ENCODE assay signal across 20 cellular contexts in genomic region chr18:9038277-9038871, GRCh38.
DNase-seq lines count a peak whose midpoint lies in the region; ATAC-seq, FAIRE-seq and TF ChIP-seq lines count a peak whose summit lies in the region.
"Had no signal": no experiment of that assay in that cellular context is flagged by ENCODE, and none has a peak within 500 bp of the region (broad histone marks: within the 10 kb centered on the region; RNA-seq: fewer than 3 reads in every experiment).

No MANE protein-coding gene starts in this region.

- no peaks in the 10 kb centered on the region for H3K79me2 ChIP-seq in GM23248 (ENCODE audit: insufficient read depth)
- no peaks in the 10 kb centered on the region for H3K79me2 ChIP-seq in astrocyte (ENCODE audit: insufficient read depth, low read length)
- no peaks in the 10 kb centered on the region for H3K79me2 ChIP-seq in osteoblast (ENCODE audit: insufficient read depth, low read length)

- TF ChIP-seq CTCF in astrocyte (IDR thresholded peaks at IDR 0.05; ENCODE audit: insufficient read depth, low read depth, low read length) (no peak), osteoblast (IDR thresholded peaks at IDR 0.05; ENCODE audit: extremely low read depth, low read depth, low read length) (no peak)

- peaks cover 9% of the 10 kb centered on the region for H3K4me1 ChIP-seq in GM23248 (ENCODE audit: insufficient read depth)
- H3K4me1 ChIP-seq in astrocyte (ENCODE audit: insufficient read depth, low read length) = no peaks in the 10 kb centered on the region
- no peaks in the 10 kb centered on the region for H3K4me1 ChIP-seq in osteoblast (ENCODE audit: insufficient read depth, low read length)
- H3K4me1 ChIP-seq: stomach, uterus had no signal

- H3K9ac ChIP-seq in GM23248 = peak overlapping the region; percentile 29
- H3K9ac ChIP-seq in astrocyte (ENCODE audit: low read length) = peak overlapping the region; percentile 14

- H3K9me3 ChIP-seq in GM23248 (ENCODE audit: low read depth) (no peaks in the 10 kb centered on the region), astrocyte (ENCODE audit: insufficient read depth, low read depth, low read length) (no peaks in the 10 kb centered on the region), osteoblast (ENCODE audit: low read depth, low read length) (no peaks in the 10 kb centered on the region)
- H3K9me3 ChIP-seq: stomach, uterus had no signal

- peak overlapping the region; percentile 71 for H3K27ac Mint-ChIP-seq in astrocyte (ENCODE audit: unreplicated experiment)
- H3K27ac Mint-ChIP-seq: activated CD4-positive, alpha-beta memory T cell treated with anti-CD3 and anti-CD28 coated beads, Interleukin-2, amount 10 ng/mL, durations not matched to agents 7 days and 5 days; activated T-cell treated with anti-CD3 and anti-CD28 coated beads, Interleukin-2, amount 50 U/mL, for 72 hours had no signal

- H3K27me3 Mint-ChIP-seq in astrocyte (ENCODE audit: low read depth, unreplicated experiment) = no peaks in the 10 kb centered on the region
- H3K27me3 Mint-ChIP-seq: activated CD4-positive, alpha-beta memory T cell treated with anti-CD3 and anti-CD28 coated beads, Interleukin-2, amount 10 ng/mL, durations not matched to agents 7 days and 5 days had no signal

- no peaks in the 10 kb centered on the region for H3K36me3 Mint-ChIP-seq in astrocyte (ENCODE audit: low read depth, unreplicated experiment)

- peak overlapping the region; percentile 53 for H3K27ac ChIP-seq in GM23248
- no peak overlapping the region for H3K27ac ChIP-seq in astrocyte (ENCODE audit: low read depth, low read length)
- H3K27ac ChIP-seq in osteoblast (ENCODE audit: low read depth, low read length) = no peak overlapping the region
- H3K27ac ChIP-seq: HL-60, stomach, uterus had no signal

- H3K4me1 Mint-ChIP-seq in astrocyte (ENCODE audit: low read depth, unreplicated experiment) = peaks cover 12% of the 10 kb centered on the region

- H2AFZ ChIP-seq in GM23248 = peak overlapping the region; percentile 74
- H2AFZ ChIP-seq in astrocyte (ENCODE audit: low read depth, low read length) = peak overlapping the region; percentile 55
- peak overlapping the region; percentile 79 for H2AFZ ChIP-seq in osteoblast (ENCODE audit: low read length)

- H3K9me2 ChIP-seq in GM23248 (ENCODE audit: insufficient read depth) = no peaks in the 10 kb centered on the region

- ATAC-seq in HG03354 (IDR thresholded peaks at IDR 0.05; ENCODE audit: poor library complexity, severe bottlenecking, unreplicated experiment) = no peak
- ATAC-seq: activated T-cell treated with anti-CD3 and anti-CD28 coated beads, Interleukin-2, amount 50 U/mL, for 72 hours had no signal

- H3K9me3 Mint-ChIP-seq in astrocyte (ENCODE audit: unreplicated experiment) = no peaks in the 10 kb centered on the region
- H3K9me3 Mint-ChIP-seq: activated CD4-positive, alpha-beta memory T cell treated with anti-CD3 and anti-CD28 coated beads, Interleukin-2, amount 10 ng/mL, durations not matched to agents 7 days and 5 days; activated T-cell treated with anti-CD3 and anti-CD28 coated beads, Interleukin-2, amount 50 U/mL, for 72 hours had no signal

- DNase-seq in GM23248 (peak; percentile 32), astrocyte (ENCODE audit: low read depth) (peak; percentile 46), fibroblast of peridontal ligament (ENCODE audit: extremely low read depth) (peak; percentile 32), osteoblast (ENCODE audit: insufficient read length, low spot score, missing footprints) (no peak), NCI-H1092 (lab: John Stamatoyannopoulos, UW) (no peak), NAMALWA (ENCODE audit: low spot score) (no peak)
- DNase-seq in central memory CD4-positive, alpha-beta T cell = no peak
- DNase-seq: activated CD4-positive, alpha-beta memory T cell treated with anti-CD3 and anti-CD28 coated beads, Interleukin-2, amount 10 ng/mL, durations not matched to agents 7 days and 5 days; activated T-cell treated with anti-CD3 and anti-CD28 coated beads, Interleukin-2, amount 50 U/mL, for 72 hours; DMS 273 treated with DMSO at 0.1 percent for 48 hours; erythroblast; NCI-H1694; NCI-H526 treated with DMSO at 0.1 percent for 48 hours; stimulated activated CD4-positive, alpha-beta T cell treated with anti-CD3 and anti-CD28 coated beads, Interleukin-15, amount 100 ng/mL, for 24 hours; stomach; uterus had no signal

- H3K36me3 ChIP-seq in GM23248 (ENCODE audit: low read depth) (no peaks in the 10 kb centered on the region), astrocyte (ENCODE audit: insufficient read depth, low read length) (no peaks in the 10 kb centered on the region), osteoblast (ENCODE audit: insufficient read depth, low read length) (no peaks in the 10 kb centered on the region)
- H3K36me3 ChIP-seq: stomach, uterus had no signal

- in situ Hi-C loops in GM23248 (cut with MboI) = no loop called here

- no peak for FAIRE-seq in astrocyte (lab: Jason Lieb, UNC)
- FAIRE-seq: colon, RCC 7860 had no signal

- peaks cover 10% of the 10 kb centered on the region for H3F3A ChIP-seq in GM23248 (ENCODE audit: insufficient read depth)

- H3K4me3 Mint-ChIP-seq in astrocyte (ENCODE audit: unreplicated experiment) = no peak overlapping the region
- H3K4me3 Mint-ChIP-seq: activated CD4-positive, alpha-beta memory T cell treated with anti-CD3 and anti-CD28 coated beads, Interleukin-2, amount 10 ng/mL, durations not matched to agents 7 days and 5 days; activated T-cell treated with anti-CD3 and anti-CD28 coated beads, Interleukin-2, amount 50 U/mL, for 72 hours had no signal

- peak overlapping the region; percentile 18 for H3K4me2 ChIP-seq in GM23248 (ENCODE audit: unreplicated experiment)
- peak overlapping the region; percentile 38 for H3K4me2 ChIP-seq in astrocyte (ENCODE audit: low read length)
- no peak overlapping the region for H3K4me2 ChIP-seq in osteoblast (ENCODE audit: insufficient read depth, low read length)

- H4K20me1 ChIP-seq in GM23248 (ENCODE audit: insufficient read depth) (no peaks in the 10 kb centered on the region), astrocyte (ENCODE audit: insufficient read depth, low read length) (no peaks in the 10 kb centered on the region), osteoblast (ENCODE audit: insufficient read depth, low read length) (no peaks in the 10 kb centered on the region)

- WGBS in GM23248 (ENCODE audit: low coverage in 1 of 2, low lambda C conversion rate in 2 of 2, missing lambda C conversion rate in 2 of 2), 2 experiments = 92 to 94% methylated on average over 7 of the region's 7 CpGs

- no peaks in the 10 kb centered on the region for H3K27me3 ChIP-seq in GM23248 (replicated peaks; ENCODE audit: insufficient read depth)
- no peaks in the 10 kb centered on the region for H3K27me3 ChIP-seq in astrocyte (ENCODE audit: insufficient read depth, low read length)
- no peaks in the 10 kb centered on the region for H3K27me3 ChIP-seq in osteoblast (ENCODE audit: insufficient read depth, low read length)
- H3K27me3 ChIP-seq: stomach, uterus had no signal

- H3K4me3 ChIP-seq in GM23248 = no peak overlapping the region
- no peak overlapping the region for H3K4me3 ChIP-seq in astrocyte (ENCODE audit: insufficient read depth, low read depth, low read length)
- H3K4me3 ChIP-seq in osteoblast (ENCODE audit: insufficient read depth, low read length) = no peak overlapping the region
- H3K4me3 ChIP-seq: stomach, uterus had no signal

Comparison
In these comparisons a context has a peak if more than half of its experiments do, and no peak if none do; other contexts are left out.
1. DNase-seq: peak in GM23248 (single experiment), astrocyte (single experiment) and fibroblast of peridontal ligament (single experiment); none in osteoblast (single experiment), central memory CD4-positive, alpha-beta T cell (single experiment), NCI-H1092 (single experiment) and NAMALWA (single experiment).
2. Peak in every context shown above with its lines, with median percentiles within 50 percentile points of each other: H2AFZ ChIP-seq.